Comparison of ENCODE assay signal across 12 cellular contexts in genomic region chr10:112388548-112388947, GRCh38. TPM values are rescaled to one million over a fixed set of nuclear protein-coding genes. Genes with fewer than 3 reads are reported as not detected.
DNase-seq lines count a peak whose midpoint lies in the region; ATAC-seq and TF ChIP-seq lines count a peak whose summit lies in the region.
"Had no signal": no experiment of that assay in that cellular context is flagged by ENCODE, and none has a peak within 500 bp of the region (broad histone marks: within the 10 kb centered on the region; RNA-seq: fewer than 3 reads in every experiment).

No MANE protein-coding gene starts in this region.

- ATAC-seq in CD4-positive, CD25-positive, alpha-beta regulatory T cell (ENCODE audit: low read depth in 2 of 2): no peak
- ATAC-seq in HCT116: no peak
- no peak for ATAC-seq in naive thymus-derived CD8-positive, alpha-beta T cell

- H2AFZ ChIP-seq in HCT116 (ENCODE audit: low read depth, low read length, poor library complexity, severe bottlenecking): no peak overlapping the region

- TF ChIP-seq CTCF in HCT116 (IDR thresholded peaks at IDR 0.05 in 2 of 3, conservative IDR thresholded peaks at IDR 0.05 in 1 of 3; ENCODE audit: borderline replicate concordance in 1 of 3, insufficient read depth in 1 of 3, low read depth in 2 of 3, low read length in 2 of 3) (no peak), type B pancreatic cell (conservative IDR thresholded peaks at IDR 0.05) (no peak), sigmoid colon (IDR thresholded peaks at IDR 0.05) (no peak)

- peaks cover 3% of the 10 kb centered on the region for H3K36me3 Mint-ChIP-seq in CD4-positive, CD25-positive, alpha-beta regulatory T cell
- H3K36me3 Mint-ChIP-seq in naive thymus-derived CD8-positive, alpha-beta T cell: peaks cover 0 to 14% (median 0%) of the 10 kb centered on the region in 3 donors
- H3K36me3 Mint-ChIP-seq in type B pancreatic cell: no peaks in the 10 kb centered on the region

- H3K4me2 ChIP-seq in HCT116 (ENCODE audit: low read length): peak overlapping the region; percentile 56

- peaks cover 57 to 75% (median 63%) of the 10 kb centered on the region in 4 donors for H3K4me1 Mint-ChIP-seq in CD4-positive, CD25-positive, alpha-beta regulatory T cell
- peaks cover 32 to 72% (median 66%) of the 10 kb centered on the region in 4 donors for H3K4me1 Mint-ChIP-seq in naive thymus-derived CD8-positive, alpha-beta T cell
- H3K4me1 Mint-ChIP-seq in type B pancreatic cell (ENCODE audit: unreplicated experiment): peaks cover 5% of the 10 kb centered on the region

- CTCF ChIA-PET in HCT116 (lab: Charles Lee): interaction anchor here (1.1 to 3.1 kb wide), 2 partner anchors 14 to 47 kb away, joined by 4 to 12 read pairs; partner anchors contain the start of gene ACSL5

- H3K9me3 Mint-ChIP-seq in CD4-positive, CD25-positive, alpha-beta regulatory T cell: no peaks in the 10 kb centered on the region
- H3K9me3 Mint-ChIP-seq in naive thymus-derived CD8-positive, alpha-beta T cell: no peaks in the 10 kb centered on the region
- no peaks in the 10 kb centered on the region for H3K9me3 Mint-ChIP-seq in type B pancreatic cell

- no peak for TF ChIP-seq EP300 in sigmoid colon (IDR thresholded peaks at IDR 0.05)

- no TSS peak for BruUV-seq in HCT116 (replicated peaks; lab: Mats Ljungman, UMichigan)

- H3K4me3 Mint-ChIP-seq in CD4-positive, CD25-positive, alpha-beta regulatory T cell: peak overlapping the region in 1 of 4 donors; percentile 32
- no peak overlapping the region for H3K4me3 Mint-ChIP-seq in naive thymus-derived CD8-positive, alpha-beta T cell
- H3K4me3 Mint-ChIP-seq in type B pancreatic cell: no peak overlapping the region

- no peaks in the 10 kb centered on the region for H3K9me2 ChIP-seq in HCT116 (ENCODE audit: insufficient read depth)

- WGBS in sigmoid colon, 2 donors: 29 to 58% methylated on average over 2 of the region's 2 CpGs

- peaks cover 19% of the 10 kb centered on the region for H3K4me1 ChIP-seq in CD4-positive, CD25-positive, alpha-beta regulatory T cell (ENCODE audit: control insufficient read depth, insufficient read depth, low read length, poor library complexity, severe bottlenecking)
- H3K4me1 ChIP-seq in HCT116 (ENCODE audit: control insufficient read depth in 1 of 2, insufficient read depth in 2 of 2, low read length in 2 of 2) (peaks cover 92 to 97% of the 10 kb centered on the region in 2 experiments), duodenal mucosa (ENCODE audit: control insufficient read depth in 1 of 2, insufficient read depth in 2 of 2, low read length in 2 of 2) (peaks cover 49 to 68% of the 10 kb centered on the region in 2 donors), sigmoid colon (no peaks in the 10 kb centered on the region)

- RAD21 ChIA-PET in HCT116 (lab: Charles Lee; ENCODE audit: low non-redundant PET in 1 of 2, low total read pairs in 2 of 2, uncharacterized antibody in 2 of 2, unreplicated experiment in 2 of 2): interaction anchor here in 1 of 2 experiments (1.3 kb wide), 1 partner anchor 9 kb away, joined by 6 read pairs; no protein-coding TSS in a partner anchor

- no peaks in the 10 kb centered on the region for H3K27me3 Mint-ChIP-seq in CD4-positive, CD25-positive, alpha-beta regulatory T cell
- H3K27me3 Mint-ChIP-seq in naive thymus-derived CD8-positive, alpha-beta T cell: no peaks in the 10 kb centered on the region
- H3K27me3 Mint-ChIP-seq in type B pancreatic cell: peaks cover 9% of the 10 kb centered on the region

- peak overlapping the region; percentile 62 for H3K9ac ChIP-seq in HCT116 (ENCODE audit: low read length)
- no peak overlapping the region for H3K9ac ChIP-seq in duodenal mucosa (ENCODE audit: low read depth in 1 of 2, low read length in 2 of 2)

- H4K20me1 ChIP-seq in HCT116 (ENCODE audit: insufficient read depth): no peaks in the 10 kb centered on the region

- peaks cover 82% of the 10 kb centered on the region for H3K79me2 ChIP-seq in HCT116 (ENCODE audit: insufficient read depth, low read length)

- H3K27me3 ChIP-seq in CD4-positive, CD25-positive, alpha-beta regulatory T cell (ENCODE audit: control insufficient read depth, insufficient read depth, low read length): no peaks in the 10 kb centered on the region
- H3K27me3 ChIP-seq in HCT116 (ENCODE audit: insufficient read depth, low read length): no peaks in the 10 kb centered on the region
- H3K27me3 ChIP-seq in duodenal mucosa (ENCODE audit: control insufficient read depth in 1 of 2, insufficient read depth in 2 of 2, low read length in 2 of 2): no peaks in the 10 kb centered on the region
- peaks cover 0 to 3% (median 0%) of the 10 kb centered on the region in 3 donors for H3K27me3 ChIP-seq in sigmoid colon

- TF ChIP-seq POLR2A in HCT116 (IDR thresholded peaks at IDR 0.05; ENCODE audit: borderline replicate concordance, extremely low read depth, insufficient read depth, insufficient read length): no peak
- TF ChIP-seq POLR2A in sigmoid colon (IDR thresholded peaks at IDR 0.05): no peak

- no peak for TF ChIP-seq RAD21 in HCT116 (IDR thresholded peaks at IDR 0.05; ENCODE audit: low read depth)

- intact Hi-C loops in HCT116 (cut with micrococcal nuclease): loop anchor here (5.0 to 10.0 kb wide), 3 partner anchors 129 to 684 kb away; partner anchors contain the start of gene TCF7L2
- intact Hi-C loops in sigmoid colon (cut with DNase I): no loop called here

- no peak overlapping the region for H3K4me3 ChIP-seq in CD4-positive, CD25-positive, alpha-beta regulatory T cell (ENCODE audit: low read depth, low read length)
- H3K4me3 ChIP-seq in HCT116 (replicated peaks in 1 of 2; ENCODE audit: low read depth in 1 of 2, low read length in 2 of 2) (no peak overlapping the region), duodenal mucosa (ENCODE audit: low read depth in 1 of 2, low read length in 2 of 2) (no peak overlapping the region), sigmoid colon (no peak overlapping the region)

- H3K27ac ChIP-seq in CD4-positive, CD25-positive, alpha-beta regulatory T cell (ENCODE audit: insufficient read depth, low read length, poor library complexity, severe bottlenecking): peak overlapping the region; percentile 56
- H3K27ac ChIP-seq in HCT116 (ENCODE audit: low read depth, low read length): peak overlapping the region; percentile 77
- peak overlapping the region; percentile 3 for H3K27ac ChIP-seq in duodenal mucosa (ENCODE audit: low read depth, low read length)
- H3K27ac ChIP-seq in sigmoid colon: peak overlapping the region in 1 of 4 donors; percentile 40

- POLR2A ChIA-PET in HCT116 (lab: Charles Lee): interaction anchor here (1.3 to 9.8 kb wide), 7 partner anchors 9 to 129 kb away, joined by 3 to 134 read pairs (median 6); partner anchors contain the start of gene ACSL5
- POLR2A ChIA-PET in naive thymus-derived CD8-positive, alpha-beta T cell (lab: Charles Lee): interaction anchor here (5.7 kb wide), 1 partner anchor 13 kb away, joined by 37 read pairs; the partner anchor contains the start of gene ACSL5

- no peaks in the 10 kb centered on the region for H3K36me3 ChIP-seq in CD4-positive, CD25-positive, alpha-beta regulatory T cell (ENCODE audit: control insufficient read depth, insufficient read depth, low read length)
- H3K36me3 ChIP-seq in HCT116 (ENCODE audit: control insufficient read depth in 1 of 2, insufficient read depth in 2 of 2, low read length in 2 of 2) (no peaks in the 10 kb centered on the region), duodenal mucosa (ENCODE audit: control insufficient read depth in 1 of 2, insufficient read depth in 2 of 2, low read length in 2 of 2) (peaks cover 2 to 3% of the 10 kb centered on the region in 2 donors), sigmoid colon (no peaks in the 10 kb centered on the region)

- peak overlapping the region; percentile 34 to 90 (median 62) for H3K27ac Mint-ChIP-seq in CD4-positive, CD25-positive, alpha-beta regulatory T cell
- peak overlapping the region in 9 of 10 donors; percentile 0 to 87 (median 75) for H3K27ac Mint-ChIP-seq in naive thymus-derived CD8-positive, alpha-beta T cell
- H3K27ac Mint-ChIP-seq in type B pancreatic cell: no peak overlapping the region

- H3K9me3 ChIP-seq in CD4-positive, CD25-positive, alpha-beta regulatory T cell (ENCODE audit: control insufficient read depth in 2 of 2, low read length in 2 of 2): no peaks in the 10 kb centered on the region
- no peaks in the 10 kb centered on the region for H3K9me3 ChIP-seq in HCT116 (ENCODE audit: control insufficient read depth in 1 of 2, insufficient read depth in 1 of 2, low read depth in 1 of 2, low read length in 2 of 2)
- no peaks in the 10 kb centered on the region for H3K9me3 ChIP-seq in duodenal mucosa (ENCODE audit: control insufficient read depth in 1 of 2, low read length in 2 of 2)
- H3K9me3 ChIP-seq in sigmoid colon: no peaks in the 10 kb centered on the region

- DNase-seq in CD4-positive, CD25-positive, alpha-beta regulatory T cell: no peak
- DNase-seq in HCT116 (ENCODE audit: low read depth, low spot score): no peak
- no peak for DNase-seq in naive thymus-derived CD8-positive, alpha-beta T cell
- no peak for DNase-seq in type B pancreatic cell (ENCODE audit: extremely low spot score, unreplicated experiment)
- DNase-seq in middle frontal gyrus (ENCODE audit: extremely low spot score, low spot score): no peak
- DNase-seq in sigmoid colon: no peak
- DNase-seq: effector CD4-positive, alpha-beta T cell; MV-4-11; SHP77; stimulated activated CD4-positive, alpha-beta T cell treated with anti-CD3 and anti-CD28 coated beads, Interleukin-4, amount 100 ng/mL, for 1 hour; stimulated activated naive CD4-positive, alpha-beta T cell treated with Interleukin-2 at 50 U/mL for 16 hours had no signal

RNA-seq across cellular contexts. Expression of gene ACSL5, which starts 14.6 kb away (rescaled TPM):
- total RNA-seq in CD4-positive, CD25-positive, alpha-beta regulatory T cell: 63.7 TPM
- polyA plus RNA-seq in CD4-positive, CD25-positive, alpha-beta regulatory T cell: 10 to 100 TPM; 74.8 to 94.4 (median 80.9) TPM
- total RNA-seq in HCT116 (2021; ENCODE audit: unreplicated experiment): 195 TPM
- polyA plus RNA-seq in HCT116 (2012): 101 and 149 TPM in 2 replicates
- 10 to 100 TPM; 31.7 to 35.8 TPM for total RNA-seq in naive thymus-derived CD8-positive, alpha-beta T cell
- polyA plus RNA-seq in naive thymus-derived CD8-positive, alpha-beta T cell: 10 to 100 TPM; 52.1 to 69.5 (median 54.3) TPM
- total RNA-seq in type B pancreatic cell (ENCODE audit: low replicate concordance): 13.9 and 39.7 TPM in 2 replicates
- 1 to 10 TPM; 5.3 to 9.4 (median 7.4) TPM for total RNA-seq in sigmoid colon
- 10 to 100 TPM; 15.6 to 96.8 (median 35.4) TPM for polyA plus RNA-seq in sigmoid colon

RNA-seq across cellular contexts. Expression of gene ZDHHC6, which starts 58.2 kb away (rescaled TPM):
- 36.6 TPM for total RNA-seq in CD4-positive, CD25-positive, alpha-beta regulatory T cell
- 10 to 100 TPM; 39.6 to 60.7 (median 49.3) TPM for polyA plus RNA-seq in CD4-positive, CD25-positive, alpha-beta regulatory T cell
- 88.5 TPM for total RNA-seq in HCT116 (2021; ENCODE audit: unreplicated experiment)
- 28.5 and 41.6 TPM in 2 replicates for polyA plus RNA-seq in HCT116 (2012)
- total RNA-seq in naive thymus-derived CD8-positive, alpha-beta T cell: 10 to 100 TPM; 54.8 to 62.0 TPM
- polyA plus RNA-seq in naive thymus-derived CD8-positive, alpha-beta T cell: 10 to 100 TPM; 27.5 to 34.8 (median 31.6) TPM
- 29.8 and 42.2 TPM in 2 replicates for total RNA-seq in type B pancreatic cell (ENCODE audit: low replicate concordance)
- 10 to 100 TPM; 16.7 to 32.1 (median 23.3) TPM for total RNA-seq in sigmoid colon
- 10 to 100 TPM; 18.0 to 35.0 (median 22.9) TPM for polyA plus RNA-seq in sigmoid colon

RNA-seq across cellular contexts. Expression of gene VTI1A, which starts 58.5 kb away (rescaled TPM):
- 77.7 TPM for total RNA-seq in CD4-positive, CD25-positive, alpha-beta regulatory T cell
- polyA plus RNA-seq in CD4-positive, CD25-positive, alpha-beta regulatory T cell: 10 to 100 TPM; 25.5 to 40.0 (median 31.8) TPM
- total RNA-seq in HCT116 (2021; ENCODE audit: unreplicated experiment) (80.7 TPM), type B pancreatic cell (ENCODE audit: low replicate concordance) (27.0 and 32.6 TPM in 2 replicates), sigmoid colon (10 to 100 TPM; 36.8 to 80.3 (median 41.7) TPM)
- polyA plus RNA-seq in HCT116 (2012): 15.4 and 23.6 TPM in 2 replicates
- total RNA-seq in naive thymus-derived CD8-positive, alpha-beta T cell: 10 to 100 TPM; 41.2 to 42.7 TPM
- polyA plus RNA-seq in naive thymus-derived CD8-positive, alpha-beta T cell: 10 to 100 TPM; 24.4 to 30.2 (median 26.2) TPM
- polyA plus RNA-seq in sigmoid colon: 10 to 100 TPM; 10.8 to 20.8 (median 20.1) TPM
